Comparison of ENCODE assay signal across 14 cellular contexts in the genomic region with DNA sequence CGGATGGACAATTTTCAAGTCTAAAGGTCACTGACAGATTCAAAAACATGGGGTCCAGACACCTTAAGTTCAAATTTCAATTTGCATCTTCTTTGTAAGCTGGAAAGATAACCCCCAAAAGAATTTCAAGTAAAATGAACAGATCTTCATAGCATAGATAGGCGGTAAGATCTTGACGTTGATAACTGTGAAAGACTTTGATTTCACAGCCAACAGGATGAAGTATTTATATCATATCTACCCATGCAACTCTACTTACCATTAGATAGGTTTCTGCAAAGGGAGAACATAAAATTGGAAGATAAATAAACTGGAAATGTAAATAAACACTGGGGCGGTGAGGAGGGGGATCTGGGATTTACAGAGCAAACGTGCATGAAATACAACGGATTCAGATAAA.
"Had no signal": no experiment of that assay in that cellular context is flagged by ENCODE, and none has a peak within 500 bp of the region (broad histone marks: within the 10 kb centered on the region; RNA-seq: fewer than 3 reads in every experiment).

No MANE protein-coding gene starts in this region.

- DNase-seq: activated CD8-positive, alpha-beta memory T cell treated with anti-CD3 and anti-CD28 coated beads, Interleukin-2, amount 10 ng/mL, durations not matched to agents 7 days and 5 days; colonic mucosa; effector CD8-positive, alpha-beta T cell; heart left ventricle; mammary epithelial cell; stimulated activated CD4-positive, alpha-beta T cell treated with anti-CD3 and anti-CD28 coated beads, Interleukin-12 subunit alpha, Interleukin-12 subunit beta, amount 100 ng/mL, for 4 hours; SW 1271; T-helper 9 cell; testis; upper lobe of right lung had no signal

- H3K4me3 ChIP-seq: colonic mucosa, heart left ventricle, SJCRH30, testis, upper lobe of right lung had no signal

- H3K27me3 ChIP-seq: colonic mucosa, heart left ventricle, SJCRH30, testis, upper lobe of right lung had no signal

- H3K27me3 Mint-ChIP-seq: activated CD8-positive, alpha-beta memory T cell treated with anti-CD3 and anti-CD28 coated beads, Interleukin-2, amount 10 ng/mL, durations not matched to agents 7 days and 5 days had no signal

- ATAC-seq: activated CD8-positive, alpha-beta memory T cell treated with anti-CD3 and anti-CD28 coated beads, Interleukin-2, amount 10 ng/mL, durations not matched to agents 7 days and 5 days had no signal

- H3K27ac Mint-ChIP-seq: activated CD8-positive, alpha-beta memory T cell treated with anti-CD3 and anti-CD28 coated beads, Interleukin-2, amount 10 ng/mL, durations not matched to agents 7 days and 5 days; activated T-helper 2 cell treated with anti-CD3 and anti-CD28 coated beads, Interferon-gamma antibody, Interleukin-2, Interleukin-4, amounts not matched to agents 10 μg/mL and 5 μg/mL and 100 μg/mL, durations not matched to agents 14 hours and 24 hours and 36 hours had no signal

- H3K9me3 ChIP-seq: colonic mucosa, heart left ventricle, SJCRH30, testis, upper lobe of right lung had no signal

- H3K4me1 ChIP-seq: colonic mucosa, SJCRH30, testis, upper lobe of right lung had no signal

- H3K9me3 Mint-ChIP-seq: activated T-helper 2 cell treated with anti-CD3 and anti-CD28 coated beads, Interferon-gamma antibody, Interleukin-2, Interleukin-4, amounts not matched to agents 10 μg/mL and 5 μg/mL and 100 μg/mL, durations not matched to agents 14 hours and 24 hours and 36 hours; nephron had no signal

- H3K27ac ChIP-seq: colonic mucosa, SJCRH30, testis, upper lobe of right lung, VCaP had no signal

- H3K36me3 ChIP-seq: colonic mucosa, SJCRH30, upper lobe of right lung had no signal

- H3K4me3 Mint-ChIP-seq: activated CD8-positive, alpha-beta memory T cell treated with anti-CD3 and anti-CD28 coated beads, Interleukin-2, amount 10 ng/mL, durations not matched to agents 7 days and 5 days; nephron had no signal
